ENCODE assay signal across 8 cellular contexts in the genomic region with DNA sequence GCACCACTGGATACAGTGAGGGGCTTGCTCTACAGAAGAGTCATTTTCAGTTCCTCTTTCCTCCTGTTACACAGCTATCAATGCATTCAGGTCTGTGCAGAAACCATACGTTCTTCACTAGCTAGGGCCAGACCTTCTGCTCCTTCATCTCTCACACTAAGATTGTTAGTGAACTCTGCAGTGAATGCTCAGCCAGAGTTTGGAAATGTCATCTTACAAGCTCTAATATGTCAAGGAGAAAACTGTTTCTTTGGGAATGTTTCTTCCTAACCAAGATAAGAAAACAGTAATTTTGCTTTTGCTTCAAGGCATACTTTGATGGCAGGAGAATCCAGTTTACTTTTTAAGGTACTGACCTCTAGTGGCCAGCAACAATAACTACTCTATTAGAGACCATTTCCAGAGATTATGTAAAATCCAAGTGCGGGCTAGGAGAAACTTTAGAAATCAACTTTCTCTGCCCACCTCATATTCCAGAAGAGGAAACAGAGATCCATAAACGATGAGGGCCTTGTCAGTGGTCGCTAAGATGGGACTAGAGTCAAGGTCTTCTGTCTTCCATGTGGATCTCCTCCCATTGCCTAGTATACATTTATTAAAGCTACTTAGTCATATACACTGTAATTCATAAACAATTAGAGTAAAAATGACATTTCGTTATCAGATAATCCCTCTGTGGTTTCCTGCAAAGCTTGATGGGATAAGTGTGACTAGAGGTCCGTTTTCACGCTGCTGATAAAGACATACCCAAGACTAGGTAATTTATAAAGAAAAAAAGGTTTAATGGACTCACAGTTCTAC. TPM values are rescaled to one million over a fixed set of nuclear protein-coding genes. Genes with fewer than 3 reads are reported as not detected.
DNase-seq lines count a peak whose midpoint lies in the region; ATAC-seq, FAIRE-seq and TF ChIP-seq lines count a peak whose summit lies in the region.

No MANE protein-coding gene starts in this region.

- H3K27ac ChIP-seq in A549 (peak overlapping the region in 1 of 2 experiments; percentile 64; a peak in 2 of 6 replicates), heart left ventricle (peak overlapping the region in 7 of 12 donors; percentile 8 to 43 (median 21)), gastrocnemius medialis (peak overlapping the region in 2 of 4 donors; percentile 0 to 42)

- no peak overlapping the region for H3K4me2 ChIP-seq in A549

- H3K27me3 ChIP-seq in heart left ventricle (no peaks in the 10 kb centered on the region), gastrocnemius medialis (no peaks in the 10 kb centered on the region)

- H3K36me3 ChIP-seq in heart left ventricle (no peaks in the 10 kb centered on the region), gastrocnemius medialis (no peaks in the 10 kb centered on the region)

- CTCF ChIA-PET in A549 (lab: Yijun Ruan, JAX) = interaction anchor here (0.6 to 3.9 kb wide), 30 partner anchors 9 to 1946 kb away, joined by 3 to 56 read pairs (median 4); a partner anchor contains a TSS

- H3K4me3 ChIP-seq in A549 (no peak overlapping the region), GM12865 (ENCODE audit: low read depth, low read length) (no peak overlapping the region), HFF-Myc (replicated peaks; ENCODE audit: low read depth, low read length) (no peak overlapping the region), WI38 (ENCODE audit: low read depth, low read length) (no peak overlapping the region), heart left ventricle (no peak overlapping the region), gastrocnemius medialis (no peak overlapping the region)

- in situ Hi-C loops in gastrocnemius medialis (cut with MboI; ENCODE audit: low sequenced_read_pairs in 4 of 4) = loop anchor here (5.0 to 25.0 kb wide), 4 partner anchors 220 to 445 kb away; a partner anchor contains a TSS

- POLR2A ChIA-PET in A549 (lab: Yijun Ruan, JAX) = no interaction called here

- H3K4me1 ChIP-seq in A549 = peaks cover 4% of the 10 kb centered on the region
- H3K4me1 ChIP-seq in heart left ventricle = peaks cover 0 to 24% (median 6%) of the 10 kb centered on the region in 12 donors
- H3K4me1 ChIP-seq in gastrocnemius medialis = peaks cover 0 to 13% of the 10 kb centered on the region in 2 donors

- ATAC-seq in A549 = peak; percentile 68 to 81; a peak in 5 of 6 replicates
- peak; percentile 24 to 79 (median 73) for ATAC-seq in heart left ventricle
- peak; percentile 36 to 70 for ATAC-seq in gastrocnemius medialis

- no peak for TF ChIP-seq EP300 in A549 (IDR thresholded peaks at IDR 0.05)

- TF ChIP-seq CTCF in A549 (IDR thresholded peaks at IDR 0.05) (peak; percentile 68), GM12865 (IDR thresholded peaks at IDR 0.05; ENCODE audit: insufficient read depth, low read depth, low read length, missing control alignments) (peak; percentile 63), HFF-Myc (IDR thresholded peaks at IDR 0.05; ENCODE audit: low read depth, low read length, missing control alignments) (peak; percentile 59), WI38 (IDR thresholded peaks at IDR 0.05; ENCODE audit: low read depth, low read length) (peak; percentile 30; the same call in 1 of the 2 replicates), heart left ventricle (IDR thresholded peaks at IDR 0.05) (peak; percentile 64 to 86 (median 76)), gastrocnemius medialis (IDR thresholded peaks at IDR 0.05 in 4 of 5, conservative IDR thresholded peaks at IDR 0.05 in 1 of 5) (peak; percentile 52 to 77 (median 65))

- intact Hi-C loops in heart left ventricle (cut with DNase I) = loop anchor here (1.0 to 10.0 kb wide), 11 partner anchors 53 to 1803 kb away; a partner anchor contains a TSS
- intact Hi-C loops in gastrocnemius medialis (cut with DNase I; ENCODE audit: low total_unique reads) = loop anchor here (2.0 to 10.0 kb wide), 3 partner anchors 219 to 1833 kb away; a partner anchor contains a TSS

- WGBS in A549 (ENCODE audit: missing lambda C conversion rate) = 20% methylated on average over 7 of the region's 7 CpGs
- 30 to 35% (median 32%) methylated on average over 7 of the region's 7 CpGs for WGBS in heart left ventricle, 4 donors

- peak; percentile 72 to 77 for TF ChIP-seq RAD21 in A549 (conservative IDR thresholded peaks at IDR 0.05 in 1 of 2, IDR thresholded peaks at IDR 0.05 in 1 of 2)

- no peaks in the 10 kb centered on the region for H3K9me3 ChIP-seq in A549
- H3K9me3 ChIP-seq in heart left ventricle = no peaks in the 10 kb centered on the region
- no peaks in the 10 kb centered on the region for H3K9me3 ChIP-seq in gastrocnemius medialis

- DNase-seq in A549 (ENCODE audit: low read depth in 1 of 2, low spot score in 1 of 2) = peak in 1 of 2 experiments; percentile 37
- DNase-seq in GM12865 (ENCODE audit: low read depth) = peak; percentile 41
- DNase-seq in HFF-Myc (ENCODE audit: extremely low read depth, low read depth) = peak; percentile 19
- peak; percentile 57 for DNase-seq in M059J (ENCODE audit: low read depth)
- DNase-seq in heart left ventricle = no peak
- DNase-seq in gastrocnemius medialis = no peak
- no peak for DNase-seq in GF-D8 (lab: John Stamatoyannopoulos, UW)

- FAIRE-seq in A549 (lab: Jason Lieb, UNC) = no peak

- TF ChIP-seq POLR2A in A549 (IDR thresholded peaks at IDR 0.05; ENCODE audit: low read length) (no peak), heart left ventricle (IDR thresholded peaks at IDR 0.05) (no peak), gastrocnemius medialis (IDR thresholded peaks at IDR 0.05) (no peak)

TF ChIP-seq in A549, 52 proteins besides CTCF, POLR2A, EP300 and RAD21:
- TF ChIP-seq, protein P1, sequence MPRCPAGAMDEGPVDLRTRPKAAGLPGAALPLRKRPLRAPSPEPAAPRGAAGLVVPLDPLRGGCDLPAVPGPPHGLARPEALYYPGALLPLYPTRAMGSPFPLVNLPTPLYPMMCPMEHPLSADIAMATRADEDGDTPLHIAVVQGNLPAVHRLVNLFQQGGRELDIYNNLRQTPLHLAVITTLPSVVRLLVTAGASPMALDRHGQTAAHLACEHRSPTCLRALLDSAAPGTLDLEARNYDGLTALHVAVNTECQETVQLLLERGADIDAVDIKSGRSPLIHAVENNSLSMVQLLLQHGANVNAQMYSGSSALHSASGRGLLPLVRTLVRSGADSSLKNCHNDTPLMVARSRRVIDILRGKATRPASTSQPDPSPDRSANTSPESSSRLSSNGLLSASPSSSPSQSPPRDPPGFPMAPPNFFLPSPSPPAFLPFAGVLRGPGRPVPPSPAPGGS (IDR thresholded peaks at IDR 0.05) = no peak
- TF ChIP-seq SMC3 (IDR thresholded peaks at IDR 0.05) (peak; percentile 73), POLR2AphosphoS2 (conservative IDR thresholded peaks at IDR 0.05; ENCODE audit: low read length) (no peak)

RNA-seq across cellular contexts. Expression of a gene that starts 12.1 kb away (rescaled TPM):
- polyA plus RNA-seq in A549 (2011; rRNA removed) = 18.8 and 23.3 TPM in 2 replicates
- polyA plus RNA-seq in A549 (2012; cell fraction: cytosol; rRNA removed) = 6.7 and 7.3 TPM in 2 replicates
- 6.0 and 8.9 TPM in 2 replicates for polyA plus RNA-seq in A549 (2012; cell fraction: nucleus; rRNA removed)
- 10.1 to 11.3 TPM (median 10.7 TPM) in 3 replicates for polyA plus RNA-seq in A549 (2017; fragmentation: RNase III; extraction: RNeasy Plus Mini Kit Qiagen cat#74134 plus additional on column Dnase treatment)
- 11.8 and 13.5 TPM in 2 replicates for polyA minus RNA-seq in A549 (2011; rRNA and poly(A)+ RNA removed)
- total RNA-seq in M059J (2014; rRNA removed; shearing (Covaris generic)) = 9.9 and 26.8 TPM in 2 replicates
- total RNA-seq in heart left ventricle = 10 to 100 TPM in 3 of 9 donors, 1 to 10 TPM in 6; 3.1 to 14.4 (median 9.0) TPM
- polyA plus RNA-seq in heart left ventricle = 1 to 10 TPM; 3.4 to 5.6 TPM
- total RNA-seq in gastrocnemius medialis = 1 to 10 TPM; 1.1 to 4.0 (median 2.9) TPM

RNA-seq across cellular contexts. Expression of a gene that starts 29.8 kb away (rescaled TPM):
- not detected in 2 replicates for polyA plus RNA-seq in A549 (2011; rRNA removed)
- polyA plus RNA-seq in A549 (2012; cell fraction: cytosol; rRNA removed) = not detected in 2 replicates
- not detected in 2 replicates for polyA plus RNA-seq in A549 (2012; cell fraction: nucleus; rRNA removed)
- polyA plus RNA-seq in A549 (2017; fragmentation: RNase III; extraction: RNeasy Plus Mini Kit Qiagen cat#74134 plus additional on column Dnase treatment) = not detected in 3 replicates
- not detected in 2 replicates for polyA minus RNA-seq in A549 (2011; rRNA and poly(A)+ RNA removed)
- total RNA-seq in M059J (2014; rRNA removed; shearing (Covaris generic)) = not detected in 2 replicates
- 1 to 10 TPM in 5 of 9 donors, under 1 TPM in 4; 0.35 to 4.3 (median 1.7) TPM for total RNA-seq in heart left ventricle
- under 1 TPM; 0.21 to 0.84 TPM for polyA plus RNA-seq in heart left ventricle
- 10 to 100 TPM in 1 of 4 donors, under 1 TPM in 3; 0.29 to 11.6 (median 0.72) TPM for total RNA-seq in gastrocnemius medialis

Comparison
In these comparisons a context has a peak if more than half of its experiments do, and no peak if none do; other contexts are left out.
1. DNase-seq: peak in GM12865 (single experiment), HFF-Myc (single experiment) and M059J (single experiment); none in heart left ventricle (0 of 5), gastrocnemius medialis (0 of 2) and GF-D8 (single experiment).
2. Peak in every context shown above with its lines, with median percentiles within 50 percentile points of each other: ATAC-seq and CTCF ChIP-seq.